ENCODE assay signal across 32 cellular contexts in genomic region chr6:36989264-36989663, GRCh38. TPM values are rescaled to one million over a fixed set of nuclear protein-coding genes. Genes with fewer than 3 reads are reported as not detected.
"Had no signal": no experiment of that assay in that cellular context is flagged by ENCODE, and none has a peak within 500 bp of the region (broad histone marks: within the 10 kb centered on the region; RNA-seq: fewer than 3 reads in every experiment).

No MANE protein-coding gene starts in this region.

- H3K4me3 ChIP-seq: pancreas, prostate gland, right atrium auricular region, skin epidermis, smooth muscle cell, spleen, suprapubic skin, testis, tibial nerve, upper lobe of left lung, vagina had no signal

- H3K4me2 ChIP-seq: smooth muscle cell had no signal

- H3K36me3 ChIP-seq: neutrophil, pancreas, prostate gland, right atrium auricular region, spleen, suprapubic skin, tibial nerve, upper lobe of left lung, vagina had no signal

- H3K27me3 ChIP-seq: pancreas, right atrium auricular region, spleen, suprapubic skin, testis, tibial nerve, upper lobe of left lung, vagina had no signal

- H3K4me1 ChIP-seq: prostate gland had no signal

- DNase-seq: naive thymus-derived CD4-positive, alpha-beta T cell; natural killer cell; nucleus accumbens; pancreas; retina; spleen; stimulated activated CD4-positive, alpha-beta T cell treated with anti-CD3 and anti-CD28 coated beads, Interleukin-12 subunit alpha, Interleukin-12 subunit beta, amount 100 ng/mL, for 4 hours; stimulated activated CD4-positive, alpha-beta T cell treated with anti-CD3 and anti-CD28 coated beads, Interleukin-1b, Interleukin-23, amount 100 ng/mL, for 48 hours; stimulated activated CD4-positive, alpha-beta T cell treated with anti-CD3 and anti-CD28 coated beads, Interleukin-4, amount 100 ng/mL, for 1 hour; stimulated activated CD4-positive, alpha-beta T cell treated with anti-CD3 and anti-CD28 coated beads, Interleukin-4, amount 100 ng/mL, for 4 hours; stimulated activated CD8-positive, alpha-beta memory T cell treated with anti-CD3 and anti-CD28 coated beads, Interleukin-4, amount 100 ng/mL, for 48 hours; stimulated activated naive CD4-positive, alpha-beta T cell; stimulated activated naive CD8-positive, alpha-beta T cell treated with anti-CD3 and anti-CD28 coated beads, Interleukin-15, amount 100 ng/mL, for 72 hours; stimulated activated naive CD8-positive, alpha-beta T cell treated with anti-CD3 and anti-CD28 coated beads, Interleukin-15, Interleukin-2, amounts not matched to agents 100 U/mL and 50 U/mL, for 24 hours; substantia nigra; testis; trophoblast cell; upper lobe of left lung had no signal

- H3K27ac ChIP-seq: neutrophil, pancreas, prostate gland, right atrium auricular region, skin epidermis, spleen, suprapubic skin, testis, tibial nerve, upper lobe of left lung, vagina had no signal

- H3K9me3 Mint-ChIP-seq: natural killer cell; nephron; neural crest cell; stimulated activated memory B cell treated with anti-CD40 and anti-IgM and Interleukin-4, amounts not matched to agents 10 μg/mL and 1 μg/mL and 100 μg/mL, for 72 hours; stimulated activated naive CD8-positive, alpha-beta T cell treated with anti-CD3 and anti-CD28 coated beads, Interleukin-15, amount 100 ng/mL, for 72 hours had no signal

- ATAC-seq: naive thymus-derived CD4-positive, alpha-beta T cell; natural killer cell; pancreas; sciatic nerve; stimulated activated memory B cell treated with anti-CD40 and anti-IgM and Interleukin-4, amounts not matched to agents 10 μg/mL and 1 μg/mL and 100 μg/mL, for 72 hours; stimulated activated naive CD8-positive, alpha-beta T cell treated with anti-CD3 and anti-CD28 coated beads, Interleukin-15, amount 100 ng/mL, for 72 hours; stimulated activated naive CD8-positive, alpha-beta T cell treated with anti-CD3 and anti-CD28 coated beads, Interleukin-15, Interleukin-2, amounts not matched to agents 100 U/mL and 50 U/mL, for 24 hours had no signal

- H3K27ac Mint-ChIP-seq: naive thymus-derived CD4-positive, alpha-beta T cell; natural killer cell; stimulated activated memory B cell treated with anti-CD40 and anti-IgM and Interleukin-4, amounts not matched to agents 10 μg/mL and 1 μg/mL and 100 μg/mL, for 72 hours had no signal

- H3K9me3 ChIP-seq: neutrophil, pancreas, prostate gland, right atrium auricular region, spleen, suprapubic skin, testis, tibial nerve, upper lobe of left lung, vagina had no signal

- H3K36me3 Mint-ChIP-seq: natural killer cell; stimulated activated memory B cell treated with anti-CD40 and anti-IgM and Interleukin-4, amounts not matched to agents 10 μg/mL and 1 μg/mL and 100 μg/mL, for 72 hours had no signal

- H3K27me3 Mint-ChIP-seq: stimulated activated memory B cell treated with anti-CD40 and anti-IgM and Interleukin-4, amounts not matched to agents 10 μg/mL and 1 μg/mL and 100 μg/mL, for 72 hours; stimulated activated naive CD8-positive, alpha-beta T cell treated with anti-CD3 and anti-CD28 coated beads, Interleukin-15, amount 100 ng/mL, for 72 hours had no signal

- H3K4me3 Mint-ChIP-seq: naive thymus-derived CD4-positive, alpha-beta T cell; natural killer cell; stimulated activated memory B cell treated with anti-CD40 and anti-IgM and Interleukin-4, amounts not matched to agents 10 μg/mL and 1 μg/mL and 100 μg/mL, for 72 hours; stimulated activated naive CD8-positive, alpha-beta T cell treated with anti-CD3 and anti-CD28 coated beads, Interleukin-15, amount 100 ng/mL, for 72 hours had no signal

RNA-seq across cellular contexts. Expression of gene FGD2, which starts 16.2 kb away (rescaled TPM):
- total RNA-seq: neural crest cell, osteocyte, pulmonary artery endothelial cell, smooth muscle cell had no signal
- polyA plus RNA-seq: smooth muscle cell had no signal

RNA-seq across cellular contexts. Expression of gene PI16, which starts 34.7 kb away (rescaled TPM):
- total RNA-seq: neural crest cell, osteocyte had no signal
